In genomic region chr17:73336613-73337400, GRCh38 we compare ENCODE assay signal across 19 cellular contexts. TPM values are rescaled to one million over a fixed set of nuclear protein-coding genes. Genes with fewer than 3 reads are reported as not detected.
DNase-seq lines count a peak whose midpoint lies in the region; ATAC-seq and TF ChIP-seq lines count a peak whose summit lies in the region.
"Had no signal": no experiment of that assay in that cellular context is flagged by ENCODE, and none has a peak within 500 bp of the region (broad histone marks: within the 10 kb centered on the region; RNA-seq: fewer than 3 reads in every experiment).

No MANE protein-coding gene starts in this region.

- H3K4me2 ChIP-seq in neuronal stem cell (ENCODE audit: insufficient read depth, low read length, poor library complexity, severe bottlenecking), result no peak overlapping the region

- no peak for TF ChIP-seq POLR2A in esophagus muscularis mucosa (IDR thresholded peaks at IDR 0.05; ENCODE audit: low read depth)

- H3K4me1 Mint-ChIP-seq in CD8-positive, alpha-beta memory T cell, result no peaks in the 10 kb centered on the region

- H2AK5ac ChIP-seq in neuronal stem cell (ENCODE audit: low read depth, low read length), result no peak overlapping the region

- peak overlapping the region; percentile 13 for H3K9ac ChIP-seq in neuronal stem cell (ENCODE audit: low read depth, low read length, poor library complexity)

- H3K18ac ChIP-seq in neuronal stem cell (ENCODE audit: low read length), result peak overlapping the region; percentile 54

- DNase-seq in left ventricle myocardium inferior (no peak), Right ventricle myocardium superior (no peak), esophagus muscularis mucosa (ENCODE audit: extremely low spot score) (no peak), neuronal stem cell (ENCODE audit: low spot score) (no peak), DMS114 treated with DMSO at 0.1 percent for 48 hours (lab: John Stamatoyannopoulos, UW; ENCODE audit: unreplicated experiment) (no peak), KG1 (lab: John Stamatoyannopoulos, UW) (no peak)
- DNase-seq in CD8-positive, alpha-beta memory T cell, result no peak
- DNase-seq: activated CD4-positive, alpha-beta T cell treated with anti-CD3 and anti-CD28 coated beads, Interleukin-2, amount 10 ng/mL, durations not matched to agents 24 days and 14 days; activated CD8-positive, alpha-beta memory T cell treated with anti-CD3 and anti-CD28 coated beads, Interleukin-2, amount 50 U/mL, for 4 hours; activated gamma-delta T cell treated with Interleukin-2 at 50 U/mL for 16 hours; aorta; EL; mammary epithelial cell; MG63; naive thymus-derived CD8-positive, alpha-beta T cell; NCI-H187; NCI-H510A; T1000 had no signal

- H3K4me1 ChIP-seq in left ventricle myocardium inferior (peaks cover 20% of the 10 kb centered on the region), esophagus muscularis mucosa (peaks cover 8 to 38% (median 32%) of the 10 kb centered on the region in 4 donors), neuronal stem cell (ENCODE audit: control insufficient read depth in 2 of 2, insufficient read depth in 1 of 2, low read depth in 1 of 2, low read length in 2 of 2) (peaks cover 9 to 24% of the 10 kb centered on the region in 2 donors)
- no peaks in the 10 kb centered on the region for H3K4me1 ChIP-seq in CD8-positive, alpha-beta memory T cell (ENCODE audit: insufficient read depth, low read length)

- H3K4me3 Mint-ChIP-seq in CD8-positive, alpha-beta memory T cell, result no peak overlapping the region
- H3K4me3 Mint-ChIP-seq: activated CD4-positive, alpha-beta T cell treated with anti-CD3 and anti-CD28 coated beads, Interleukin-2, amount 10 ng/mL, durations not matched to agents 24 days and 14 days; naive thymus-derived CD8-positive, alpha-beta T cell; stimulated activated naive CD8-positive, alpha-beta T cell treated with anti-CD3 and anti-CD28 coated beads, Interleukin-15, Interleukin-2, amounts not matched to agents 100 ng/mL and 50 ng/mL, for 24 hours had no signal

- no peaks in the 10 kb centered on the region for H3K36me3 ChIP-seq in left ventricle myocardium inferior
- no peaks in the 10 kb centered on the region for H3K36me3 ChIP-seq in esophagus muscularis mucosa
- peaks cover 8 to 12% of the 10 kb centered on the region in 2 donors for H3K36me3 ChIP-seq in neuronal stem cell (replicated peaks in 1 of 2; ENCODE audit: control insufficient read depth in 2 of 2, insufficient read depth in 2 of 2, low read length in 2 of 2)
- H3K36me3 ChIP-seq in CD8-positive, alpha-beta memory T cell (ENCODE audit: insufficient read depth, low read length), result no peaks in the 10 kb centered on the region
- H3K36me3 ChIP-seq: MG63 had no signal

- 87% methylated on average over 11 of the region's 11 CpGs for WGBS in esophagus muscularis mucosa
- no CpG with 5 or more reads among the region's 11 CpGs for WGBS in neuronal stem cell (ENCODE audit: extremely low coverage in 2 of 2, insufficient read length in 2 of 2, insufficient replicate concordance in 1 of 2), 2 donors

- no peak for ATAC-seq in Right ventricle myocardium superior (ENCODE audit: poor library complexity)
- ATAC-seq: naive thymus-derived CD8-positive, alpha-beta T cell had no signal

- peak overlapping the region; percentile 60 for H2BK12ac ChIP-seq in neuronal stem cell (ENCODE audit: low read length)

- H3K27me3 ChIP-seq in left ventricle myocardium inferior (ENCODE audit: low read depth), result no peaks in the 10 kb centered on the region
- no peaks in the 10 kb centered on the region for H3K27me3 ChIP-seq in esophagus muscularis mucosa
- no peaks in the 10 kb centered on the region for H3K27me3 ChIP-seq in neuronal stem cell (ENCODE audit: control insufficient read depth in 3 of 3, insufficient read depth in 3 of 3, low read depth in 1 of 3, low read length in 3 of 3)
- H3K27me3 ChIP-seq in CD8-positive, alpha-beta memory T cell (ENCODE audit: insufficient read depth, low read length, poor library complexity, severe bottlenecking), result no peaks in the 10 kb centered on the region
- H3K27me3 ChIP-seq: MG63 had no signal

- H3K14ac ChIP-seq in neuronal stem cell (ENCODE audit: low read length), result no peak overlapping the region

- H3K4me3 ChIP-seq in left ventricle myocardium inferior (no peak overlapping the region), esophagus muscularis mucosa (no peak overlapping the region), neuronal stem cell (ENCODE audit: low read length in 2 of 2) (no peak overlapping the region)
- no peak overlapping the region for H3K4me3 ChIP-seq in CD8-positive, alpha-beta memory T cell (ENCODE audit: low read length)
- H3K4me3 ChIP-seq: MG63 had no signal

- no peaks in the 10 kb centered on the region for H3K27me3 Mint-ChIP-seq in CD8-positive, alpha-beta memory T cell
- H3K27me3 Mint-ChIP-seq: activated CD4-positive, alpha-beta T cell treated with anti-CD3 and anti-CD28 coated beads, Interleukin-2, amount 10 ng/mL, durations not matched to agents 24 days and 14 days; naive thymus-derived CD8-positive, alpha-beta T cell; stimulated activated naive CD8-positive, alpha-beta T cell treated with anti-CD3 and anti-CD28 coated beads, Interleukin-15, Interleukin-2, amounts not matched to agents 100 ng/mL and 50 ng/mL, for 24 hours had no signal

- H2BK5ac ChIP-seq in neuronal stem cell (ENCODE audit: low read length), result no peak overlapping the region

- no peaks in the 10 kb centered on the region for H3K9me3 Mint-ChIP-seq in CD8-positive, alpha-beta memory T cell
- H3K9me3 Mint-ChIP-seq: activated CD4-positive, alpha-beta T cell treated with anti-CD3 and anti-CD28 coated beads, Interleukin-2, amount 10 ng/mL, durations not matched to agents 24 days and 14 days; naive thymus-derived CD8-positive, alpha-beta T cell; stimulated activated naive CD8-positive, alpha-beta T cell treated with anti-CD3 and anti-CD28 coated beads, Interleukin-15, Interleukin-2, amounts not matched to agents 100 ng/mL and 50 ng/mL, for 24 hours had no signal

- H4K8ac ChIP-seq in neuronal stem cell (ENCODE audit: low read depth, low read length), result no peak overlapping the region

- no peak overlapping the region for H2BK15ac ChIP-seq in neuronal stem cell (ENCODE audit: low read length)

- TF ChIP-seq CTCF in left ventricle myocardium inferior (IDR thresholded peaks at IDR 0.05; ENCODE audit: borderline replicate concordance), result no peak
- TF ChIP-seq CTCF in esophagus muscularis mucosa (IDR thresholded peaks at IDR 0.05), result no peak

- H2BK120ac ChIP-seq in neuronal stem cell (ENCODE audit: low read depth, low read length), result no peak overlapping the region

- H3K27ac ChIP-seq in left ventricle myocardium inferior (replicated peaks) (peak overlapping the region; percentile 70), esophagus muscularis mucosa (replicated peaks in 1 of 4) (peak overlapping the region in 3 of 4 donors; percentile 66 to 76 (median 68)), neuronal stem cell (replicated peaks; ENCODE audit: low read length) (no peak overlapping the region)
- H3K27ac ChIP-seq in CD8-positive, alpha-beta memory T cell (ENCODE audit: low read depth, low read length), result no peak overlapping the region

- no peak overlapping the region for H3K27ac Mint-ChIP-seq in CD8-positive, alpha-beta memory T cell
- H3K27ac Mint-ChIP-seq: activated CD4-positive, alpha-beta T cell treated with anti-CD3 and anti-CD28 coated beads, Interleukin-2, amount 10 ng/mL, durations not matched to agents 24 days and 14 days; stimulated activated naive CD8-positive, alpha-beta T cell treated with anti-CD3 and anti-CD28 coated beads, Interleukin-15, Interleukin-2, amounts not matched to agents 100 ng/mL and 50 ng/mL, for 24 hours had no signal

- no peak overlapping the region for H3K4ac ChIP-seq in neuronal stem cell (ENCODE audit: low read length)

- CTCF ChIA-PET in CD8-positive, alpha-beta memory T cell (lab: Charles Lee), result interaction anchor here (1.3 kb wide), 1 partner anchor 612 kb away, joined by 3 read pairs; no protein-coding TSS in a partner anchor

- intact Hi-C loops in left ventricle myocardium inferior (cut with micrococcal nuclease) (no loop called here), Right ventricle myocardium superior (cut with DNase I) (no loop called here), esophagus muscularis mucosa (cut with DNase I) (no loop called here)

- POLR2A ChIA-PET in CD8-positive, alpha-beta memory T cell (lab: Charles Lee), result no interaction called here

- no peak overlapping the region for H3K23ac ChIP-seq in neuronal stem cell (ENCODE audit: low read depth, low read length, poor library complexity)

- TF ChIP-seq EP300 in esophagus muscularis mucosa (IDR thresholded peaks at IDR 0.05), result no peak

- no peaks in the 10 kb centered on the region for H3K36me3 Mint-ChIP-seq in CD8-positive, alpha-beta memory T cell

- no peak overlapping the region for H2AFZ ChIP-seq in neuronal stem cell (ENCODE audit: low read length)

- peaks cover 3% of the 10 kb centered on the region for H3K79me1 ChIP-seq in neuronal stem cell (ENCODE audit: low read depth, low read length)

- H3K9me3 ChIP-seq in left ventricle myocardium inferior (replicated peaks) (no peaks in the 10 kb centered on the region), esophagus muscularis mucosa (no peaks in the 10 kb centered on the region), neuronal stem cell (replicated peaks in 1 of 2; ENCODE audit: control insufficient read depth in 2 of 2, insufficient read depth in 1 of 2, low read depth in 1 of 2, low read length in 2 of 2) (no peaks in the 10 kb centered on the region)
- no peaks in the 10 kb centered on the region for H3K9me3 ChIP-seq in CD8-positive, alpha-beta memory T cell (ENCODE audit: low read length)
- H3K9me3 ChIP-seq: MG63 had no signal

- no peak overlapping the region for H4K91ac ChIP-seq in neuronal stem cell (ENCODE audit: low read depth, low read length, poor library complexity)

RNA-seq across cellular contexts. Expression of gene CDC42EP4, which starts 25.0 kb away (rescaled TPM):
- total RNA-seq in left ventricle myocardium inferior, result 34.0 TPM
- 53.0 TPM for total RNA-seq in Right ventricle myocardium superior
- 100 to 1,000 TPM in 2 of 4 donors, 10 to 100 TPM in 2; 48.6 to 129 (median 104) TPM for total RNA-seq in esophagus muscularis mucosa
- polyA plus RNA-seq in neuronal stem cell (2013, experiment 1 of 2), result 23.5 TPM
- 23.9 TPM for polyA plus RNA-seq in neuronal stem cell (2013, experiment 2 of 2)
- total RNA-seq in CD8-positive, alpha-beta memory T cell, result under 1 TPM; 0.47 to 0.55 TPM
- polyA plus RNA-seq in CD8-positive, alpha-beta memory T cell, result 0.29 TPM

Comparison
In these comparisons a context has a peak if more than half of its experiments do, and no peak if none do; other contexts are left out.
1. H3K27ac ChIP-seq: peak in left ventricle myocardium inferior (single experiment) and esophagus muscularis mucosa (3 of 4); none in neuronal stem cell (single experiment) and CD8-positive, alpha-beta memory T cell (single experiment).
2. RNA of gene CDC42EP4, which starts 25.0 kb away (total RNA-seq): 48.6 to 129 TPM in esophagus muscularis mucosa, 53.0 TPM in Right ventricle myocardium superior (single experiment) and 34.0 TPM in left ventricle myocardium inferior (single experiment); 0.47 to 0.55 TPM in CD8-positive, alpha-beta memory T cell; every median in the first group is over 10 times any median in the second.